ENCODE assay signal across 26 cellular contexts in the genomic region with DNA sequence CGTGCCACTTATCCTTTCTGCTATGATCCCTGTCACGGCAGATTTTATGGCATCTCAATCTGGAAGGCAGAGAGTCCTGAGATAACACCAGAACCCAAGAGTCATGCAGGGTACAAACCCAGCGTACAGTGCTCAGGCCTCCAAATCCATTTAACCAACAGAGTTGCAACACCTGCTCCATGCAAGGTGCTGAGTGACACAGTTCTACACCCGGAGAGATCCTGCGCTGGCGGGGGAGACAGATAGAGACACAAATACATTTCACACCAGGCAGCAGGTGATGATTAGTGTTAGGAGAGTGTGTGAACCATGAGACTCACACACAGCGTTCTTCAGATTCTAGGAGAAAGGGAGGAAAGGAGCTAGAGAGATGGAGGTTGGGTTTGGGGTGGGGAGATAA.
DNase-seq lines count a peak whose midpoint lies in the region; ATAC-seq and TF ChIP-seq lines count a peak whose summit lies in the region.
"Had no signal": no experiment of that assay in that cellular context is flagged by ENCODE, and none has a peak within 500 bp of the region (broad histone marks: within the 10 kb centered on the region; RNA-seq: fewer than 3 reads in every experiment).

No MANE protein-coding gene starts in this region.

- no peak for TF ChIP-seq EP300 in gastroesophageal sphincter (IDR thresholded peaks at IDR 0.05)

- H3K9me3 Mint-ChIP-seq in GM23338 (no peaks in the 10 kb centered on the region), chondrocyte (ENCODE audit: low read depth) (no peaks in the 10 kb centered on the region), nephron progenitor cell (no peaks in the 10 kb centered on the region)
- H3K9me3 Mint-ChIP-seq: activated T-helper 17 cell treated with anti-CD3 and anti-CD28 coated beads, Interleukin-2, amount 50 U/mL, for 72 hours had no signal

- H4K20me1 ChIP-seq in GM23338 (replicated peaks; ENCODE audit: insufficient read depth), result 0 out of 2 replicates have a peak, but pooled peaks cover 5% of the 10 kb centered on the region

- H3K36me3 Mint-ChIP-seq in GM23338 (ENCODE audit: low read depth), result no peaks in the 10 kb centered on the region; the same call in 1 of the 3 replicates
- peaks cover 7% of the 10 kb centered on the region for H3K36me3 Mint-ChIP-seq in chondrocyte (ENCODE audit: low read depth)
- H3K36me3 Mint-ChIP-seq in nephron progenitor cell (ENCODE audit: low read depth), result no peaks in the 10 kb centered on the region

- H3K36me3 ChIP-seq in GM23338 (ENCODE audit: insufficient read depth) (no peaks in the 10 kb centered on the region), gastroesophageal sphincter (no peaks in the 10 kb centered on the region)
- H3K36me3 ChIP-seq: cardiac muscle cell, left lung, pancreas, transverse colon had no signal

- TF ChIP-seq POLR2A in gastroesophageal sphincter (IDR thresholded peaks at IDR 0.05), result no peak

- peaks cover 26% of the 10 kb centered on the region for H3K27me3 Mint-ChIP-seq in GM23338 (ENCODE audit: insufficient read depth, low read depth, poor library complexity)
- no peaks in the 10 kb centered on the region for H3K27me3 Mint-ChIP-seq in chondrocyte (ENCODE audit: low read depth)
- peaks cover 82% of the 10 kb centered on the region for H3K27me3 Mint-ChIP-seq in nephron progenitor cell (ENCODE audit: low read depth, poor library complexity)

- 0 out of 2 replicates have a peak, but pooled peaks cover 3% of the 10 kb centered on the region for H3K9me2 ChIP-seq in GM23338 (ENCODE audit: insufficient read depth)

- H3K4me2 ChIP-seq in GM23338, result no peak overlapping the region

- ATAC-seq in GM23338 (no peak), gastroesophageal sphincter (no peak), HG02623 (IDR thresholded peaks at IDR 0.05; ENCODE audit: unreplicated experiment) (no peak), GM21367 (IDR thresholded peaks at IDR 0.05; ENCODE audit: unreplicated experiment) (no peak)
- ATAC-seq: activated T-helper 17 cell treated with anti-CD3 and anti-CD28 coated beads, Interleukin-2, amount 50 U/mL, for 72 hours; esophagus mucosa; left lung; naive thymus-derived CD4-positive, alpha-beta T cell; pancreas; PC-3 had no signal

- H3K4me3 ChIP-seq in AG10803 (ENCODE audit: low read length) (peak overlapping the region; percentile 91; the same call in 1 of the 2 replicates), GM23338 (no peak overlapping the region), gastroesophageal sphincter (no peak overlapping the region)
- H3K4me3 ChIP-seq: left lung, pancreas, transverse colon had no signal

- peak overlapping the region; percentile 34; the same call in 2 of the 3 replicates for H3K4me3 Mint-ChIP-seq in GM23338
- H3K4me3 Mint-ChIP-seq in chondrocyte (ENCODE audit: unreplicated experiment), result peak overlapping the region; percentile 11
- H3K4me3 Mint-ChIP-seq in nephron progenitor cell, result peak overlapping the region; percentile 23
- H3K4me3 Mint-ChIP-seq: activated T-helper 17 cell treated with anti-CD3 and anti-CD28 coated beads, Interleukin-2, amount 50 U/mL, for 72 hours had no signal

- 40 to 100% methylated on average over 1 to 4 of the region's 7 CpGs for WGBS in gastroesophageal sphincter (ENCODE audit: low coverage in 1 of 2), 2 donors

- no peak overlapping the region for H3K27ac ChIP-seq in GM23338 (ENCODE audit: low read depth)
- H3K27ac ChIP-seq in gastroesophageal sphincter, result no peak overlapping the region
- H3K27ac ChIP-seq: left lung, pancreas, transverse colon had no signal

- no peak overlapping the region for H3K27ac Mint-ChIP-seq in GM23338
- peak overlapping the region; percentile 18 for H3K27ac Mint-ChIP-seq in chondrocyte (ENCODE audit: unreplicated experiment)
- no peak overlapping the region for H3K27ac Mint-ChIP-seq in nephron progenitor cell
- H3K27ac Mint-ChIP-seq: activated T-helper 17 cell treated with anti-CD3 and anti-CD28 coated beads, Interleukin-2, amount 50 U/mL, for 72 hours; CD14-positive monocyte; naive thymus-derived CD4-positive, alpha-beta T cell had no signal

- peaks cover 10% of the 10 kb centered on the region for H3K79me2 ChIP-seq in GM23338 (replicated peaks; ENCODE audit: insufficient read depth)

- no peak overlapping the region for H2AFZ ChIP-seq in GM23338

- H3K4me1 ChIP-seq in GM23338 (ENCODE audit: insufficient read depth) (peaks cover 18% of the 10 kb centered on the region), gastroesophageal sphincter (peaks cover 0 to 48% (median 23%) of the 10 kb centered on the region in 3 donors)

- H3K4me1 Mint-ChIP-seq in GM23338 (peaks cover 27% of the 10 kb centered on the region), chondrocyte (ENCODE audit: low read depth) (peaks cover 45% of the 10 kb centered on the region), nephron progenitor cell (peaks cover 37% of the 10 kb centered on the region)
- H3K4me1 Mint-ChIP-seq: activated T-helper 17 cell treated with anti-CD3 and anti-CD28 coated beads, Interleukin-2, amount 50 U/mL, for 72 hours had no signal

- H3K27me3 ChIP-seq in GM23338 (ENCODE audit: insufficient read depth) (peaks cover 44% of the 10 kb centered on the region), gastroesophageal sphincter (no peaks in the 10 kb centered on the region)
- H3K27me3 ChIP-seq: cardiac muscle cell, pancreas had no signal

- TF ChIP-seq CTCF in AG10803 (conservative IDR thresholded peaks at IDR 0.05; ENCODE audit: low read length) (no peak), GM23338 (conservative IDR thresholded peaks at IDR 0.05; ENCODE audit: low read depth in 2 of 2) (no peak), chondrocyte (IDR thresholded peaks at IDR 0.05) (no peak), nephron progenitor cell (IDR thresholded peaks at IDR 0.05) (no peak), gastroesophageal sphincter (IDR thresholded peaks at IDR 0.05) (no peak)

- no peak for DNase-seq in AG10803 (ENCODE audit: low read depth)
- no peak for DNase-seq in GM23338 (ENCODE audit: low spot score)
- DNase-seq in chondrocyte (ENCODE audit: low spot score), result no peak
- DNase-seq in nephron progenitor cell, result no peak
- no peak for DNase-seq in GM19240 (ENCODE audit: insufficient read length, low spot score)
- DNase-seq: activated CD4-positive, alpha-beta T cell treated with anti-CD3 and anti-CD28 coated beads, Interleukin-2, amount 50 U/mL, for 48 hours; activated naive CD4-positive, alpha-beta T cell treated with anti-CD3 and anti-CD28 coated beads, Interleukin-2, amount 50 U/mL, for 16 hours; left lung; midbrain; naive thymus-derived CD4-positive, alpha-beta T cell; NCI-H1105; NCI-H1930; pancreas; PC-3; SHP77 treated with DMSO at 0.1 percent for 48 hours; stimulated activated CD4-positive, alpha-beta T cell treated with anti-CD3 and anti-CD28 coated beads, Interleukin-2, amount 100 ng/mL, for 48 hours; SW 1271; T1000; transverse colon had no signal

- no peaks in the 10 kb centered on the region for H3K9me3 ChIP-seq in gastroesophageal sphincter
- H3K9me3 ChIP-seq: left lung, pancreas, transverse colon had no signal

- H3F3A ChIP-seq in GM23338 (replicated peaks; ENCODE audit: low read depth), result no peaks in the 10 kb centered on the region

TF ChIP-seq in GM23338, 12 proteins besides CTCF, POLR2A, EP300 and RAD21 (continues in another document):
- TF ChIP-seq, protein P1, sequence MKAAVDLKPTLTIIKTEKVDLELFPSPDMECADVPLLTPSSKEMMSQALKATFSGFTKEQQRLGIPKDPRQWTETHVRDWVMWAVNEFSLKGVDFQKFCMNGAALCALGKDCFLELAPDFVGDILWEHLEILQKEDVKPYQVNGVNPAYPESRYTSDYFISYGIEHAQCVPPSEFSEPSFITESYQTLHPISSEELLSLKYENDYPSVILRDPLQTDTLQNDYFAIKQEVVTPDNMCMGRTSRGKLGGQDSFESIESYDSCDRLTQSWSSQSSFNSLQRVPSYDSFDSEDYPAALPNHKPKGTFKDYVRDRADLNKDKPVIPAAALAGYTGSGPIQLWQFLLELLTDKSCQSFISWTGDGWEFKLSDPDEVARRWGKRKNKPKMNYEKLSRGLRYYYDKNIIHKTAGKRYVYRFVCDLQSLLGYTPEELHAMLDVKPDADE (IDR thresholded peaks at IDR 0.05), result no peak
- TF ChIP-seq, protein P2, sequence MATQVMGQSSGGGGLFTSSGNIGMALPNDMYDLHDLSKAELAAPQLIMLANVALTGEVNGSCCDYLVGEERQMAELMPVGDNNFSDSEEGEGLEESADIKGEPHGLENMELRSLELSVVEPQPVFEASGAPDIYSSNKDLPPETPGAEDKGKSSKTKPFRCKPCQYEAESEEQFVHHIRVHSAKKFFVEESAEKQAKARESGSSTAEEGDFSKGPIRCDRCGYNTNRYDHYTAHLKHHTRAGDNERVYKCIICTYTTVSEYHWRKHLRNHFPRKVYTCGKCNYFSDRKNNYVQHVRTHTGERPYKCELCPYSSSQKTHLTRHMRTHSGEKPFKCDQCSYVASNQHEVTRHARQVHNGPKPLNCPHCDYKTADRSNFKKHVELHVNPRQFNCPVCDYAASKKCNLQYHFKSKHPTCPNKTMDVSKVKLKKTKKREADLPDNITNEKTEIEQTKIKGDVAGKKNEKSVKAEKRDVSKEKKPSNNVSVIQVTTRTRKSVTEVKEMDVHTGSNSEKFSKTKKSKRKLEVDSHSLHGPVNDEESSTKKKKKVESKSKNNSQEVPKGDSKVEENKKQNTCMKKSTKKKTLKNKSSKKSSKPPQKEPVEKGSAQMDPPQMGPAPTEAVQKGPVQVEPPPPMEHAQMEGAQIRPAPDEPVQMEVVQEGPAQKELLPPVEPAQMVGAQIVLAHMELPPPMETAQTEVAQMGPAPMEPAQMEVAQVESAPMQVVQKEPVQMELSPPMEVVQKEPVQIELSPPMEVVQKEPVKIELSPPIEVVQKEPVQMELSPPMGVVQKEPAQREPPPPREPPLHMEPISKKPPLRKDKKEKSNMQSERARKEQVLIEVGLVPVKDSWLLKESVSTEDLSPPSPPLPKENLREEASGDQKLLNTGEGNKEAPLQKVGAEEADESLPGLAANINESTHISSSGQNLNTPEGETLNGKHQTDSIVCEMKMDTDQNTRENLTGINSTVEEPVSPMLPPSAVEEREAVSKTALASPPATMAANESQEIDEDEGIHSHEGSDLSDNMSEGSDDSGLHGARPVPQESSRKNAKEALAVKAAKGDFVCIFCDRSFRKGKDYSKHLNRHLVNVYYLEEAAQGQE (IDR thresholded peaks at IDR 0.05; ENCODE audit: unreplicated experiment), result no peak
- TF ChIP-seq ZNF114 (CRISPR knock-in tag; IDR thresholded peaks at IDR 0.05), result no peak
- TF ChIP-seq EZH2 (IDR thresholded peaks at IDR 0.05; ENCODE audit: low read depth, unreplicated experiment), result no peak
- no peak for TF ChIP-seq JUNB (IDR thresholded peaks at IDR 0.05; ENCODE audit: unreplicated experiment)
- TF ChIP-seq STAT1 (IDR thresholded peaks at IDR 0.05; ENCODE audit: unreplicated experiment), result no peak
- no peak for TF ChIP-seq EZH2phosphoT487 (IDR thresholded peaks at IDR 0.05; ENCODE audit: unreplicated experiment)
